Comparison of ENCODE assay signal across 10 cellular contexts in the genomic region with DNA sequence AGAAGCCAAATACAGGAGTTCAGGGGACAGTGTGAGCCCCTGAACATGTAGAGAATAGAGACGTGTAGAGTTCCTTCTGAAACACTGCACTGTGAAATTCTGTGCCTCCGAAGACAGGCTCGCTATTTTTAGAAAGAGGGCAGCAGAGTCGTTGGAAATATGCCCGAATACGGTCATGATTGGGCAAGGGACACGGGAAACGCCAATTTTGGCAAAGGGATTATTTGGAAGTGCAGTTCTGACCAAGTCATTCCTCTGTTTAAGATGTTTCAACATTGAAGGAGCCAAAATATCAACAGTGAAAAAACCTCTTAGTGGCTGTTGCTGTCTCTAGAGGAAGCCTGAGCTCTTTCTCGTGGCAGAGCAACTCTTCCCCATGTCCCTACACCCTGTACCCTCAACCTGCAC. TPM values are rescaled to one million over a fixed set of nuclear protein-coding genes. Genes with fewer than 3 reads are reported as not detected.
DNase-seq lines count a peak whose midpoint lies in the region; ATAC-seq and TF ChIP-seq lines count a peak whose summit lies in the region.
"Had no signal": no experiment of that assay in that cellular context is flagged by ENCODE, and none has a peak within 500 bp of the region (broad histone marks: within the 10 kb centered on the region; RNA-seq: fewer than 3 reads in every experiment).

No MANE protein-coding gene starts in this region.

- H3K27ac ChIP-seq in dorsolateral prefrontal cortex (peak overlapping the region in 51 of 59 donors; percentile 2 to 81 (median 68)), mucosa of rectum (ENCODE audit: low read depth in 2 of 2, low read length in 2 of 2) (peak overlapping the region; percentile 54 to 58), urinary bladder (ENCODE audit: low read depth) (peak overlapping the region; percentile 73)

- no peaks in the 10 kb centered on the region for H3K36me3 ChIP-seq in mucosa of rectum (ENCODE audit: control insufficient read depth in 2 of 2, insufficient read depth in 2 of 2, low read length in 2 of 2)
- no peaks in the 10 kb centered on the region for H3K36me3 ChIP-seq in urinary bladder (ENCODE audit: insufficient read depth)

- H3K4me1 ChIP-seq in mucosa of rectum (ENCODE audit: control insufficient read depth in 2 of 2, insufficient read depth in 2 of 2, low read length in 2 of 2) (peaks cover 4 to 9% of the 10 kb centered on the region in 2 donors), urinary bladder (ENCODE audit: insufficient read depth) (no peaks in the 10 kb centered on the region)

- no peaks in the 10 kb centered on the region for H3K9me3 ChIP-seq in mucosa of rectum (ENCODE audit: control insufficient read depth in 2 of 2, low read length in 2 of 2)

- no peak for ATAC-seq in GM21528 (IDR thresholded peaks at IDR 0.05; ENCODE audit: low FRiP score, unreplicated experiment)

- H3K27ac Mint-ChIP-seq in activated CD4-positive, alpha-beta T cell treated with anti-CD3 and anti-CD28 coated beads, Interleukin-2, amount 10 ng/mL, durations not matched to agents 24 days and 14 days: no peak overlapping the region

- peaks cover 18% of the 10 kb centered on the region for H3K4me1 Mint-ChIP-seq in activated CD4-positive, alpha-beta T cell treated with anti-CD3 and anti-CD28 coated beads, Interleukin-2, amount 10 ng/mL, durations not matched to agents 24 days and 14 days

- H3K9ac ChIP-seq in mucosa of rectum (ENCODE audit: low read depth in 1 of 2, low read length in 2 of 2): no peak overlapping the region

- peak; percentile 52 for DNase-seq in activated CD4-positive, alpha-beta T cell treated with anti-CD3 and anti-CD28 coated beads, Interleukin-2, amount 10 ng/mL, durations not matched to agents 24 days and 14 days
- no peak for DNase-seq in activated CD4-positive, alpha-beta T cell treated with anti-CD3 and anti-CD28 coated beads for 1 hour
- DNase-seq in dorsolateral prefrontal cortex (peak in 1 of 10 donors; percentile 68), retina (no peak), HEK293T (ENCODE audit: extremely low spot score) (no peak)
- DNase-seq: activated CD4-positive, alpha-beta T cell treated with anti-CD3 and anti-CD28 coated beads, Interleukin-2, amount 50 U/mL, for 4 hours; AML-193 had no signal

- H3K27me3 ChIP-seq in dorsolateral prefrontal cortex (no peaks in the 10 kb centered on the region), mucosa of rectum (ENCODE audit: control insufficient read depth in 2 of 2, insufficient read depth in 2 of 2, low read length in 2 of 2) (peaks cover 0 to 4% of the 10 kb centered on the region in 2 donors)

- TF ChIP-seq CTCF in dorsolateral prefrontal cortex (IDR thresholded peaks at IDR 0.05 in 54 of 56, conservative IDR thresholded peaks at IDR 0.05 in 2 of 56; ENCODE audit: low read depth in 1 of 56, partially characterized antibody in 56 of 56): peak in 13 of 56 donors; percentile 6 to 42 (median 21)

- peak overlapping the region in 38 of 59 donors; percentile 0 to 46 (median 21) for H3K4me3 ChIP-seq in dorsolateral prefrontal cortex
- no peak overlapping the region for H3K4me3 ChIP-seq in mucosa of rectum (ENCODE audit: low read length in 2 of 2)
- H3K4me3 ChIP-seq in urinary bladder (ENCODE audit: low read depth, low read length): no peak overlapping the region

- H3K4me3 Mint-ChIP-seq in activated CD4-positive, alpha-beta T cell treated with anti-CD3 and anti-CD28 coated beads, Interleukin-2, amount 10 ng/mL, durations not matched to agents 24 days and 14 days: no peak overlapping the region

- H3K36me3 Mint-ChIP-seq in activated CD4-positive, alpha-beta T cell treated with anti-CD3 and anti-CD28 coated beads, Interleukin-2, amount 10 ng/mL, durations not matched to agents 24 days and 14 days (ENCODE audit: low read depth): no peaks in the 10 kb centered on the region

- H3K27me3 Mint-ChIP-seq in activated CD4-positive, alpha-beta T cell treated with anti-CD3 and anti-CD28 coated beads, Interleukin-2, amount 10 ng/mL, durations not matched to agents 24 days and 14 days: peaks cover 16% of the 10 kb centered on the region

- intact Hi-C loops in activated CD4-positive, alpha-beta T cell treated with anti-CD3 and anti-CD28 coated beads, Interleukin-2, amount 10 ng/mL, durations not matched to agents 24 days and 14 days (cut with micrococcal nuclease): no loop called here
- intact Hi-C loops in dorsolateral prefrontal cortex (cut with DNase I): no loop called here

- POLR2A ChIA-PET in HEK293T (lab: Yijun Ruan, JAX): interaction anchor here (0.9 to 1.1 kb wide), 2 partner anchors 8 to 9 kb away, joined by 4 read pairs; no protein-coding TSS in a partner anchor

- WGBS in urinary bladder: 10% methylated on average over 9 of the region's 9 CpGs

- no peaks in the 10 kb centered on the region for H3K9me3 Mint-ChIP-seq in activated CD4-positive, alpha-beta T cell treated with anti-CD3 and anti-CD28 coated beads, Interleukin-2, amount 10 ng/mL, durations not matched to agents 24 days and 14 days

- CTCF ChIA-PET in HEK293T (lab: Yijun Ruan, JAX): no interaction called here

TF ChIP-seq in HEK293T, 16 proteins besides CTCF, POLR2A, EP300 and RAD21:
- TF ChIP-seq FOXM1 (IDR thresholded peaks at IDR 0.05; ENCODE audit: borderline replicate concordance): no peak
- TF ChIP-seq L3MBTL2 (conservative IDR thresholded peaks at IDR 0.05): no peak
- TF ChIP-seq, protein P1, sequence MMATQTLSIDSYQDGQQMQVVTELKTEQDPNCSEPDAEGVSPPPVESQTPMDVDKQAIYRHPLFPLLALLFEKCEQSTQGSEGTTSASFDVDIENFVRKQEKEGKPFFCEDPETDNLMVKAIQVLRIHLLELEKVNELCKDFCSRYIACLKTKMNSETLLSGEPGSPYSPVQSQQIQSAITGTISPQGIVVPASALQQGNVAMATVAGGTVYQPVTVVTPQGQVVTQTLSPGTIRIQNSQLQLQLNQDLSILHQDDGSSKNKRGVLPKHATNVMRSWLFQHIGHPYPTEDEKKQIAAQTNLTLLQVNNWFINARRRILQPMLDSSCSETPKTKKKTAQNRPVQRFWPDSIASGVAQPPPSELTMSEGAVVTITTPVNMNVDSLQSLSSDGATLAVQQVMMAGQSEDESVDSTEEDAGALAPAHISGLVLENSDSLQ (IDR thresholded peaks at IDR 0.05): no peak
- no peak for TF ChIP-seq SP1 (IDR thresholded peaks at IDR 0.05)
- no peak for TF ChIP-seq ZNF384 (IDR thresholded peaks at IDR 0.05)
- TF ChIP-seq SUZ12 (IDR thresholded peaks at IDR 0.05): no peak
- no peak for TF ChIP-seq CTBP1 (IDR thresholded peaks at IDR 0.05; ENCODE audit: borderline replicate concordance)
- TF ChIP-seq BHLHE40 (IDR thresholded peaks at IDR 0.05; ENCODE audit: borderline replicate concordance): no peak
- no peak for TF ChIP-seq TARDBP (IDR thresholded peaks at IDR 0.05)
- TF ChIP-seq FOXA1 (IDR thresholded peaks at IDR 0.05): no peak
- no peak for TF ChIP-seq LEF1 (IDR thresholded peaks at IDR 0.05; ENCODE audit: borderline replicate concordance)
- TF ChIP-seq FOXK2 (IDR thresholded peaks at IDR 0.05): no peak
- no peak for TF ChIP-seq HDGF (IDR thresholded peaks at IDR 0.05; ENCODE audit: borderline replicate concordance)
- TF ChIP-seq ARNT (IDR thresholded peaks at IDR 0.05): no peak
- TF ChIP-seq ELF4 (IDR thresholded peaks at IDR 0.05): no peak

RNA-seq across cellular contexts. Expression of a gene that starts 9.5 kb away (rescaled TPM):
- 178 and 180 TPM in 2 replicates for total RNA-seq in activated CD4-positive, alpha-beta T cell treated with anti-CD3 and anti-CD28 coated beads, Interleukin-2, amount 10 ng/mL, durations not matched to agents 24 days and 14 days
- total RNA-seq in dorsolateral prefrontal cortex: 100 to 1,000 TPM in 119 of 120 experiments, 10 to 100 TPM in 1; 99.9 to 293 (median 188) TPM
- total RNA-seq in urinary bladder: 43.1 TPM
- polyA plus RNA-seq in urinary bladder: 82.0 TPM

RNA-seq across cellular contexts. Expression of a gene that starts 37.6 kb away (rescaled TPM):
- 0.98 and 1.0 TPM in 2 replicates for total RNA-seq in activated CD4-positive, alpha-beta T cell treated with anti-CD3 and anti-CD28 coated beads, Interleukin-2, amount 10 ng/mL, durations not matched to agents 24 days and 14 days
- total RNA-seq in dorsolateral prefrontal cortex (100 to 1,000 TPM in 114 of 120 experiments, 10 to 100 TPM in 6; 57.3 to 255 (median 154) TPM), urinary bladder (4.2 TPM)
- 15.1 TPM for polyA plus RNA-seq in urinary bladder

Comparison
In these comparisons a context has a peak if more than half of its experiments do, and no peak if none do; other contexts are left out.
1. H3K4me3 ChIP-seq: peak in dorsolateral prefrontal cortex (38 of 59); none in mucosa of rectum (0 of 2) and urinary bladder (single experiment).
2. RNA of a gene that starts 37.6 kb away (total RNA-seq): 57.3 to 255 TPM in dorsolateral prefrontal cortex; 4.2 TPM in urinary bladder (single experiment) and 0.98 to 1.0 TPM in activated CD4-positive, alpha-beta T cell treated with anti-CD3 and anti-CD28 coated beads, Interleukin-2, amount 10 ng/mL, durations not matched to agents 24 days and 14 days; every median in the first group is over 10 times any median in the second.
3. Peak in every context shown above with its lines, with median percentiles within 50 percentile points of each other: H3K27ac ChIP-seq.